8 cellular contexts compared by ENCODE assay signal in genomic region chr12:42144174-42144423, GRCh38. TPM values are rescaled to one million over a fixed set of nuclear protein-coding genes. Genes with fewer than 3 reads are reported as not detected.
DNase-seq lines count a peak whose midpoint lies in the region; ATAC-seq, FAIRE-seq and TF ChIP-seq lines count a peak whose summit lies in the region.

No MANE protein-coding gene starts in this region.

- peak overlapping the region; percentile 92 for H3K4me2 ChIP-seq in A549

- H3K36me3 ChIP-seq in Peyer's patch: no peaks in the 10 kb centered on the region
- H3K36me3 ChIP-seq in gastrocnemius medialis: no peaks in the 10 kb centered on the region

- no peaks in the 10 kb centered on the region for H3K27me3 ChIP-seq in Peyer's patch
- H3K27me3 ChIP-seq in gastrocnemius medialis: no peaks in the 10 kb centered on the region

- peaks cover 49% of the 10 kb centered on the region for H3K4me1 ChIP-seq in A549
- H3K4me1 ChIP-seq in Peyer's patch: peaks cover 0 to 9% (median 4%) of the 10 kb centered on the region in 4 donors
- peaks cover 21 to 34% of the 10 kb centered on the region in 2 donors for H3K4me1 ChIP-seq in gastrocnemius medialis

- H3K9me3 ChIP-seq in A549: no peaks in the 10 kb centered on the region
- H3K9me3 ChIP-seq in Peyer's patch: no peaks in the 10 kb centered on the region
- no peaks in the 10 kb centered on the region for H3K9me3 ChIP-seq in gastrocnemius medialis

- FAIRE-seq in A549 (lab: Jason Lieb, UNC) (no peak), GM19239 (lab: Jason Lieb, UNC) (no peak)

- CTCF ChIA-PET in A549 (lab: Yijun Ruan, JAX): no interaction called here

- in situ Hi-C loops in gastrocnemius medialis (cut with MboI; ENCODE audit: low sequenced_read_pairs in 4 of 4): loop anchor here in 1 of 4 donors (10.0 kb wide), 1 partner anchor 91 kb away; the partner anchor contains the start of gene YAF2

- no peak for TF ChIP-seq EP300 in A549 (IDR thresholded peaks at IDR 0.05)

- TF ChIP-seq RAD21 in A549 (conservative IDR thresholded peaks at IDR 0.05 in 1 of 2, IDR thresholded peaks at IDR 0.05 in 1 of 2): no peak

- DNase-seq in A549 (ENCODE audit: low read depth in 1 of 2, low spot score in 1 of 2): no peak
- DNase-seq in Peyer's patch: peak in 1 of 3 donors; percentile 21
- DNase-seq in fibroblast of pulmonary artery (ENCODE audit: low read depth): no peak
- DNase-seq in gastrocnemius medialis: no peak
- DNase-seq in foreskin melanocyte: no peak
- no peak for DNase-seq in activated effector memory CD4-positive, alpha-beta T cell treated with anti-CD3 and anti-CD28 coated beads, Interleukin-2, amount 50 U/mL, for 16 hours
- no peak for DNase-seq in GM19239 (ENCODE audit: insufficient read length, low spot score)

- POLR2A ChIA-PET in A549 (lab: Yijun Ruan, JAX): no interaction called here

- no peak for TF ChIP-seq CTCF in A549 (IDR thresholded peaks at IDR 0.05)
- TF ChIP-seq CTCF in Peyer's patch (IDR thresholded peaks at IDR 0.05): no peak
- TF ChIP-seq CTCF in fibroblast of pulmonary artery (IDR thresholded peaks at IDR 0.05; ENCODE audit: low read length, missing control alignments): no peak
- no peak for TF ChIP-seq CTCF in gastrocnemius medialis (IDR thresholded peaks at IDR 0.05 in 4 of 5, conservative IDR thresholded peaks at IDR 0.05 in 1 of 5)

- intact Hi-C loops in gastrocnemius medialis (cut with DNase I; ENCODE audit: low total_unique reads): loop anchor here (2.0 kb wide), 1 partner anchor 95 kb away; the partner anchor contains the start of gene YAF2

- ATAC-seq in A549: no peak
- ATAC-seq in GM19043 (IDR thresholded peaks at IDR 0.05; ENCODE audit: low read depth, unreplicated experiment): peak; percentile 4
- ATAC-seq in gastrocnemius medialis: no peak

- under 1% methylated on average over 23 of the region's 23 CpGs for WGBS in A549 (ENCODE audit: missing lambda C conversion rate)

- H3K27ac ChIP-seq in A549 (peak overlapping the region; percentile 95 to 96), Peyer's patch (peak overlapping the region; percentile 75 to 98 (median 92)), gastrocnemius medialis (peak overlapping the region; percentile 71 to 92 (median 88))

- TF ChIP-seq POLR2A in A549 (IDR thresholded peaks at IDR 0.05; ENCODE audit: low read length) (no peak), Peyer's patch (IDR thresholded peaks at IDR 0.05) (no peak), gastrocnemius medialis (IDR thresholded peaks at IDR 0.05) (no peak)

- H3K4me3 ChIP-seq in A549 (peak overlapping the region; percentile 82), Peyer's patch (peak overlapping the region; percentile 54 to 96 (median 78)), fibroblast of pulmonary artery (replicated peaks; ENCODE audit: low read depth, low read length) (peak overlapping the region; percentile 67), gastrocnemius medialis (peak overlapping the region; percentile 52 to 83 (median 68))

TF ChIP-seq in A549, 52 proteins besides CTCF, POLR2A, EP300 and RAD21:
- TF ChIP-seq HMGXB4 (CRISPR knock-in tag; IDR thresholded peaks at IDR 0.05; ENCODE audit: borderline replicate concordance) (no peak), HOXB13 (CRISPR knock-in tag; IDR thresholded peaks at IDR 0.05; ENCODE audit: low read depth) (no peak), KDM5A (IDR thresholded peaks at IDR 0.05) (no peak), MAZ (IDR thresholded peaks at IDR 0.05; ENCODE audit: borderline replicate concordance, low read depth, low read length) (no peak), USF2 (IDR thresholded peaks at IDR 0.05) (no peak), TP53 (CRISPR knock-in tag; IDR thresholded peaks at IDR 0.05) (no peak), GATA3 (IDR thresholded peaks at IDR 0.05; ENCODE audit: borderline replicate concordance) (no peak), PHF8 (IDR thresholded peaks at IDR 0.05; ENCODE audit: borderline replicate concordance, low read depth) (no peak), PBX3 (IDR thresholded peaks at IDR 0.05) (no peak), KDM1A (IDR thresholded peaks at IDR 0.05; ENCODE audit: low read depth) (no peak), ESRRA (IDR thresholded peaks at IDR 0.05; ENCODE audit: borderline replicate concordance, low read length) (no peak), CBX2 (IDR thresholded peaks at IDR 0.05; ENCODE audit: borderline replicate concordance, low read depth) (no peak), EHF (CRISPR knock-in tag; IDR thresholded peaks at IDR 0.05) (no peak), JUN (IDR thresholded peaks at IDR 0.05) (no peak), BHLHE40 (IDR thresholded peaks at IDR 0.05; ENCODE audit: low read depth, low read length) (no peak), CBX8 (IDR thresholded peaks at IDR 0.05) (no peak)

RNA-seq across cellular contexts. Expression of gene GXYLT1, which starts 0.6 kb away (rescaled TPM):
- polyA plus RNA-seq in A549 (2011; rRNA removed) (19.3 and 25.0 TPM in 2 replicates), A549 (2017; fragmentation: RNase III; extraction: RNeasy Plus Mini Kit Qiagen cat#74134 plus additional on column Dnase treatment) (11.2 to 12.9 TPM (median 11.6 TPM) in 3 replicates)
- 4.5 and 5.4 TPM in 2 replicates for polyA plus RNA-seq in A549 (2012; cell fraction: cytosol; rRNA removed)
- 3.9 and 4.7 TPM in 2 replicates for polyA plus RNA-seq in A549 (2012; cell fraction: nucleus; rRNA removed)
- 4.9 and 7.4 TPM in 2 replicates for polyA minus RNA-seq in A549 (2011; rRNA and poly(A)+ RNA removed)
- total RNA-seq in Peyer's patch (10 to 100 TPM in 2 of 4 donors, 1 to 10 TPM in 2; 7.4 to 14.7 (median 10.7) TPM), gastrocnemius medialis (1 to 10 TPM; 4.4 to 5.5 (median 5.0) TPM)
